ENCODE assay signal across 8 cellular contexts in genomic region chrX:47513034-47513696, GRCh38. TPM values are rescaled to one million over a fixed set of nuclear protein-coding genes. Genes with fewer than 3 reads are reported as not detected.
A peak's percentile ranks its signal among the peaks of the same experiment; 100 is the strongest.
DNase-seq lines count a peak whose midpoint lies in the region; ATAC-seq, FAIRE-seq and TF ChIP-seq lines count a peak whose summit lies in the region.
"Not testable (repeated sequence)": the region's sequence is repeated elsewhere in the genome, so short reads cannot be mapped to it uniquely, and the experiment has no call there.

No MANE protein-coding gene starts in this region.

- H3K36me3 Mint-ChIP-seq in activated CD8-positive, alpha-beta memory T cell treated with anti-CD3 and anti-CD28 coated beads, Interleukin-2, amount 10 ng/mL, durations not matched to agents 7 days and 5 days; osteocyte (ENCODE audit: unreplicated experiment): not testable (repeated sequence)

- not testable (repeated sequence) for TF ChIP-seq EP300 in upper lobe of left lung (IDR thresholded peaks at IDR 0.05)

- H3K9me3 ChIP-seq in colonic mucosa; iPS DF 6.9 (ENCODE audit: control insufficient read depth, insufficient read depth, low read length); upper lobe of left lung: not testable (repeated sequence)

- CTCF ChIA-PET in activated CD8-positive, alpha-beta memory T cell treated with anti-CD3 and anti-CD28 coated beads, Interleukin-2, amount 10 ng/mL, durations not matched to agents 7 days and 5 days (lab: Charles Lee): interaction anchor here (0.7 kb wide), 1 partner anchor 249 kb away, joined by 3 read pairs; no protein-coding TSS in a partner anchor

- not testable (repeated sequence) for H3K27me3 Mint-ChIP-seq in activated CD8-positive, alpha-beta memory T cell treated with anti-CD3 and anti-CD28 coated beads, Interleukin-2, amount 10 ng/mL, durations not matched to agents 7 days and 5 days; osteocyte (ENCODE audit: unreplicated experiment)

- H3K9me3 Mint-ChIP-seq in activated CD8-positive, alpha-beta memory T cell treated with anti-CD3 and anti-CD28 coated beads, Interleukin-2, amount 10 ng/mL, durations not matched to agents 7 days and 5 days (ENCODE audit: low read depth); osteocyte (ENCODE audit: unreplicated experiment): not testable (repeated sequence)

- not testable (repeated sequence) for DNase-seq in GM12891 (ENCODE audit: insufficient read length, low spot score); activated CD8-positive, alpha-beta memory T cell treated with anti-CD3 and anti-CD28 coated beads, Interleukin-2, amount 10 ng/mL, durations not matched to agents 7 days and 5 days; colonic mucosa; iPS DF 6.9 (ENCODE audit: low read depth, low spot score); osteocyte (ENCODE audit: extremely low spot score, unreplicated experiment)
- DNase-seq in NCI-H2081 (lab: John Stamatoyannopoulos, UW) (peak; percentile 1 to 15), upper lobe of left lung (peak in 1 of 2 donors; percentile 51)

- not testable (repeated sequence) for H3K27ac ChIP-seq in colonic mucosa; iPS DF 6.9 (ENCODE audit: low read length); upper lobe of left lung

- not testable (repeated sequence) for H3K27me3 ChIP-seq in colonic mucosa; iPS DF 6.9 (ENCODE audit: control insufficient read depth, insufficient read depth, low read length); upper lobe of left lung

- H3K27ac Mint-ChIP-seq in activated CD8-positive, alpha-beta memory T cell treated with anti-CD3 and anti-CD28 coated beads, Interleukin-2, amount 10 ng/mL, durations not matched to agents 7 days and 5 days; osteocyte (ENCODE audit: unreplicated experiment): not testable (repeated sequence)

- peak; percentile 75 for ATAC-seq in HG02759 (IDR thresholded peaks at IDR 0.05; ENCODE audit: unreplicated experiment)
- ATAC-seq in activated CD8-positive, alpha-beta memory T cell treated with anti-CD3 and anti-CD28 coated beads, Interleukin-2, amount 10 ng/mL, durations not matched to agents 7 days and 5 days: peak; percentile 92
- peak; percentile 69 to 73 for ATAC-seq in upper lobe of left lung (ENCODE audit: low FRiP score in 2 of 2)

- TF ChIP-seq CTCF in colonic mucosa (IDR thresholded peaks at IDR 0.05); osteocyte (IDR thresholded peaks at IDR 0.05); upper lobe of left lung (IDR thresholded peaks at IDR 0.05): not testable (repeated sequence)

- H3K4me1 ChIP-seq in colonic mucosa; iPS DF 6.9 (ENCODE audit: control insufficient read depth, insufficient read depth, low read length); upper lobe of left lung: not testable (repeated sequence)

- intact Hi-C loops in colonic mucosa (cut with DNase I): not testable (repeated sequence)

- FAIRE-seq in GM12891 (lab: Jason Lieb, UNC): peak; percentile 95

- H3K9ac ChIP-seq in colonic mucosa (ENCODE audit: low read depth in 2 of 2, low read length in 2 of 2): not testable (repeated sequence)

- peak overlapping the region; percentile 74 for H3K4me3 Mint-ChIP-seq in activated CD8-positive, alpha-beta memory T cell treated with anti-CD3 and anti-CD28 coated beads, Interleukin-2, amount 10 ng/mL, durations not matched to agents 7 days and 5 days
- H3K4me3 Mint-ChIP-seq in osteocyte (ENCODE audit: unreplicated experiment): peak overlapping the region; percentile 81

- H3K4me3 ChIP-seq in colonic mucosa (peak overlapping the region; percentile 11), iPS DF 6.9 (ENCODE audit: low read length) (peak overlapping the region; percentile 19; the same call in 1 of the 2 replicates), upper lobe of left lung (peak overlapping the region in 3 of 4 donors; percentile 30 to 44 (median 38))

- not testable (repeated sequence) for TF ChIP-seq POLR2A in GM12891 (IDR thresholded peaks at IDR 0.05; ENCODE audit: low read depth, low read length); upper lobe of left lung (IDR thresholded peaks at IDR 0.05)

- no CpG with 5 or more reads among the region's 67 CpGs for WGBS in iPS DF 6.9 (ENCODE audit: insufficient coverage, insufficient read length)
- 30 to 49% methylated on average over 2 to 12 of the region's 67 CpGs for WGBS in upper lobe of left lung, 2 donors

- H3K36me3 ChIP-seq in colonic mucosa; iPS DF 6.9 (ENCODE audit: control insufficient read depth, insufficient read depth, low read length); upper lobe of left lung: not testable (repeated sequence)

- H3K4me1 Mint-ChIP-seq in activated CD8-positive, alpha-beta memory T cell treated with anti-CD3 and anti-CD28 coated beads, Interleukin-2, amount 10 ng/mL, durations not matched to agents 7 days and 5 days: peaks cover 13% of the 10 kb centered on the region
- not testable (repeated sequence) for H3K4me1 Mint-ChIP-seq in osteocyte (ENCODE audit: unreplicated experiment)

RNA-seq across cellular contexts. Expression of gene ZNF41, which starts 30.1 kb away (rescaled TPM):
- polyA plus RNA-seq in GM12891 (2012; ENCODE audit: low read depth, missing spikeins): 2.0 TPM
- total RNA-seq in activated CD8-positive, alpha-beta memory T cell treated with anti-CD3 and anti-CD28 coated beads, Interleukin-2, amount 10 ng/mL, durations not matched to agents 7 days and 5 days: 10 to 100 TPM in 1 of 2 experiments, 1 to 10 TPM in 1; 9.5 to 10.4 TPM
- total RNA-seq in colonic mucosa (10 to 100 TPM in 1 of 2 donors, 1 to 10 TPM in 1; 8.3 to 10.3 TPM), osteocyte (6.3 and 8.8 TPM in 2 replicates), upper lobe of left lung (10 to 100 TPM in 3 of 6 donors, 1 to 10 TPM in 3; 3.4 to 35.6 (median 10.2) TPM)

RNA-seq across cellular contexts. Expression of gene ARAF, which starts 47.8 kb away (rescaled TPM):
- polyA plus RNA-seq in GM12891 (2012; ENCODE audit: low read depth, missing spikeins): 47.2 TPM
- total RNA-seq in activated CD8-positive, alpha-beta memory T cell treated with anti-CD3 and anti-CD28 coated beads, Interleukin-2, amount 10 ng/mL, durations not matched to agents 7 days and 5 days: 10 to 100 TPM; 61.5 to 73.1 TPM
- total RNA-seq in colonic mucosa (10 to 100 TPM; 94.8 to 95.2 TPM), osteocyte (66.8 and 73.9 TPM in 2 replicates), upper lobe of left lung (100 to 1,000 TPM in 2 of 6 donors, 10 to 100 TPM in 4; 42.0 to 104 (median 85.2) TPM)
